Comparison of ENCODE assay signal across 9 cellular contexts in genomic region chr4:109574443-109574850, GRCh38. TPM values are rescaled to one million over a fixed set of nuclear protein-coding genes. Genes with fewer than 3 reads are reported as not detected.
DNase-seq lines count a peak whose midpoint lies in the region; ATAC-seq and TF ChIP-seq lines count a peak whose summit lies in the region.
"Had no signal": no experiment of that assay in that cellular context is flagged by ENCODE, and none has a peak within 500 bp of the region (broad histone marks: within the 10 kb centered on the region; RNA-seq: fewer than 3 reads in every experiment).

No MANE protein-coding gene starts in this region.

- H3K27me3 Mint-ChIP-seq in CD4-positive, alpha-beta memory T cell = no peaks in the 10 kb centered on the region
- H3K27me3 Mint-ChIP-seq in WTC11 (ENCODE audit: low read depth) = no peaks in the 10 kb centered on the region

- POLR2A ChIA-PET in CD4-positive, alpha-beta memory T cell (lab: Charles Lee; ENCODE audit: partially characterized antibody) = interaction anchor here (0.8 to 5.1 kb wide), 7 partner anchors 13 to 141 kb away, joined by 3 to 48 read pairs (median 5); partner anchors contain the start of genes MCUB and SEC24B
- POLR2A ChIA-PET in WTC11 (lab: Charles Lee) = no interaction called here

- intact Hi-C loops in CD4-positive, alpha-beta memory T cell (cut with micrococcal nuclease) = loop anchor here (1.0 to 5.0 kb wide), 4 partner anchors 13 to 141 kb away; partner anchors contain the start of gene SEC24B
- intact Hi-C loops in right cardiac atrium (cut with DNase I) = no loop called here

- H3K36me3 ChIP-seq in CD4-positive, alpha-beta memory T cell (ENCODE audit: insufficient read depth, low read length) = no peaks in the 10 kb centered on the region

- 47% methylated on average over 6 of the region's 6 CpGs for WGBS in right cardiac atrium

- H3K27ac Mint-ChIP-seq in CD4-positive, alpha-beta memory T cell = peak overlapping the region; percentile 10 to 88 (median 59)
- H3K27ac Mint-ChIP-seq in WTC11 = no peak overlapping the region

- no peak for TF ChIP-seq CTCF in WTC11 (IDR thresholded peaks at IDR 0.05)
- TF ChIP-seq CTCF in coronary artery (IDR thresholded peaks at IDR 0.05) = no peak

- peak; percentile 65 for ATAC-seq in WTC11
- peak; percentile 88 to 92 for ATAC-seq in right cardiac atrium

- H3K9me3 Mint-ChIP-seq in CD4-positive, alpha-beta memory T cell = peaks cover 0 to 4% (median 0%) of the 10 kb centered on the region in 8 donors
- H3K9me3 Mint-ChIP-seq in WTC11 = peaks cover 4% of the 10 kb centered on the region; the same call in 1 of the 2 replicates

- DNase-seq in CD4-positive, alpha-beta memory T cell = peak in 4 of 5 donors; percentile 31 to 45 (median 40)
- peak; percentile 30 for DNase-seq in HuH-7 (ENCODE audit: low spot score)
- no peak for DNase-seq in WTC11 (ENCODE audit: low spot score)
- peak in 2 of 3 donors; percentile 56 to 64 for DNase-seq in right cardiac atrium
- no peak for DNase-seq in nucleus accumbens (lab: John Stamatoyannopoulos, UW)
- DNase-seq in EL = no peak
- no peak for DNase-seq in retina
- DNase-seq in coronary artery (ENCODE audit: low spot score) = no peak

- no peak overlapping the region for H3K4me3 ChIP-seq in CD4-positive, alpha-beta memory T cell (ENCODE audit: low read length in 2 of 2)
- H3K4me3 ChIP-seq in right cardiac atrium (ENCODE audit: low read length) (no peak overlapping the region), coronary artery (no peak overlapping the region)

- peak overlapping the region; percentile 4 to 79 (median 50) for H3K4me3 Mint-ChIP-seq in CD4-positive, alpha-beta memory T cell
- no peak overlapping the region for H3K4me3 Mint-ChIP-seq in WTC11
- H3K4me3 Mint-ChIP-seq: neural crest cell had no signal

- H3K4me1 ChIP-seq in CD4-positive, alpha-beta memory T cell (ENCODE audit: insufficient read depth, low read length) = peaks cover 63% of the 10 kb centered on the region
- H3K4me1 ChIP-seq in right cardiac atrium (ENCODE audit: control insufficient read depth, insufficient read depth, low read length) = peaks cover 2% of the 10 kb centered on the region

- no peaks in the 10 kb centered on the region for H3K27me3 ChIP-seq in CD4-positive, alpha-beta memory T cell (ENCODE audit: insufficient read depth, low read length)
- no peaks in the 10 kb centered on the region for H3K27me3 ChIP-seq in right cardiac atrium (ENCODE audit: control insufficient read depth, insufficient read depth)

- CTCF ChIA-PET in CD4-positive, alpha-beta memory T cell (lab: Charles Lee; ENCODE audit: partially characterized antibody) = interaction anchor here (0.8 to 2.2 kb wide), 14 partner anchors 11 to 147 kb away, joined by 3 to 7 read pairs (median 4); partner anchors contain the start of genes MCUB and SEC24B
- CTCF ChIA-PET in WTC11 (lab: Charles Lee) = interaction anchor here (0.6 to 1.4 kb wide), 5 partner anchors 12 to 147 kb away, joined by 3 to 7 read pairs (median 3); no protein-coding TSS in a partner anchor

- no peaks in the 10 kb centered on the region for H3K9me3 ChIP-seq in CD4-positive, alpha-beta memory T cell (ENCODE audit: control insufficient read depth in 1 of 2, low read length in 2 of 2)
- H3K9me3 ChIP-seq in right cardiac atrium (ENCODE audit: control insufficient read depth, low read length) = no peaks in the 10 kb centered on the region

- peaks cover 20 to 26% of the 10 kb centered on the region in 2 donors for H3K36me3 Mint-ChIP-seq in CD4-positive, alpha-beta memory T cell
- H3K36me3 Mint-ChIP-seq in WTC11 = 0 out of 2 replicates have a peak, but pooled peaks cover 2% of the 10 kb centered on the region

- peaks cover 52 to 80% (median 67%) of the 10 kb centered on the region in 4 donors for H3K4me1 Mint-ChIP-seq in CD4-positive, alpha-beta memory T cell
- H3K4me1 Mint-ChIP-seq in WTC11 = no peaks in the 10 kb centered on the region

- H3K27ac ChIP-seq in CD4-positive, alpha-beta memory T cell (ENCODE audit: low read depth, low read length) = no peak overlapping the region
- H3K27ac ChIP-seq in right cardiac atrium (ENCODE audit: low read length) (peak overlapping the region; percentile 67), coronary artery (no peak overlapping the region)

TF ChIP-seq in WTC11, 78 proteins besides CTCF, POLR2A, EP300 and RAD21:
- no peak for TF ChIP-seq MYBL2 (CRISPR knock-in tag; IDR thresholded peaks at IDR 0.05)
- no peak for TF ChIP-seq USF1 (CRISPR knock-in tag; IDR thresholded peaks at IDR 0.05)
- TF ChIP-seq SOX15 (CRISPR knock-in tag; IDR thresholded peaks at IDR 0.05) = no peak
- no peak for TF ChIP-seq IRF1 (CRISPR knock-in tag; IDR thresholded peaks at IDR 0.05)
- TF ChIP-seq ZNF416 (CRISPR knock-in tag; IDR thresholded peaks at IDR 0.05) = no peak
- no peak for TF ChIP-seq TCF7 (CRISPR knock-in tag; IDR thresholded peaks at IDR 0.05; ENCODE audit: low read depth)
- TF ChIP-seq ATF3 (CRISPR knock-in tag; conservative IDR thresholded peaks at IDR 0.05) = no peak
- TF ChIP-seq CREB1 (CRISPR knock-in tag; IDR thresholded peaks at IDR 0.05) = no peak

RNA-seq across cellular contexts. Expression of gene MCUB, which starts 14.4 kb away (rescaled TPM):
- 100 to 1,000 TPM; 142 to 146 TPM for total RNA-seq in CD4-positive, alpha-beta memory T cell
- 100 to 1,000 TPM; 174 to 299 TPM for polyA plus RNA-seq in CD4-positive, alpha-beta memory T cell
- 11.2 to 26.8 TPM (median 13.1 TPM) in 3 replicates for total RNA-seq in WTC11 (2021)
- 10 to 100 TPM; 10.8 to 25.3 (median 18.5) TPM for total RNA-seq in right cardiac atrium
- 14.8 TPM for polyA plus RNA-seq in right cardiac atrium

Comparison
In these comparisons a context has a peak if more than half of its experiments do, and no peak if none do; other contexts are left out.
1. DNase-seq: peak in CD4-positive, alpha-beta memory T cell (4 of 5), HuH-7 (single experiment) and right cardiac atrium (2 of 3); none in WTC11 (single experiment), nucleus accumbens (0 of 56), EL (single experiment), retina (single experiment) and coronary artery (single experiment).